8 cellular contexts compared by ENCODE assay signal in genomic region chrX:73562458-73562857, GRCh38. TPM values are rescaled to one million over a fixed set of nuclear protein-coding genes. Genes with fewer than 3 reads are reported as not detected.
DNase-seq lines count a peak whose midpoint lies in the region; ATAC-seq, FAIRE-seq and TF ChIP-seq lines count a peak whose summit lies in the region.

No MANE protein-coding gene starts in this region.

- peak overlapping the region; percentile 54 for H3K27ac ChIP-seq in muscle layer of colon (ENCODE audit: low read depth, low read length)

- peaks cover 3% of the 10 kb centered on the region for H3K4me1 ChIP-seq in muscle layer of colon (ENCODE audit: insufficient read depth, low read length)

- H3K9me3 ChIP-seq in muscle layer of colon (ENCODE audit: low read length): no peaks in the 10 kb centered on the region

- peak overlapping the region; percentile 75 for H3K4me3 ChIP-seq in bronchial epithelial cell (ENCODE audit: low read depth, low read length)
- H3K4me3 ChIP-seq in muscle layer of colon (ENCODE audit: low read depth in 1 of 2, low read length in 2 of 2): peak overlapping the region; percentile 27 to 77

- H3K27me3 ChIP-seq in bronchial epithelial cell (ENCODE audit: control insufficient read depth, insufficient read depth, low read length): no peaks in the 10 kb centered on the region
- no peaks in the 10 kb centered on the region for H3K27me3 ChIP-seq in muscle layer of colon (ENCODE audit: control insufficient read depth in 1 of 2, insufficient read depth in 2 of 2, low read length in 2 of 2)

- no peaks in the 10 kb centered on the region for H3K36me3 ChIP-seq in bronchial epithelial cell (ENCODE audit: control insufficient read depth, insufficient read depth, low read length)
- no peaks in the 10 kb centered on the region for H3K36me3 ChIP-seq in muscle layer of colon (ENCODE audit: insufficient read depth, low read length)

- peak overlapping the region; percentile 23 for H3K9ac ChIP-seq in muscle layer of colon (ENCODE audit: low read length)

- FAIRE-seq in bronchial epithelial cell (lab: Jason Lieb, UNC): no peak

- no peak for TF ChIP-seq CTCF in bronchial epithelial cell (IDR thresholded peaks at IDR 0.05; ENCODE audit: insufficient read depth, low read length, severe bottlenecking)

- DNase-seq in bronchial epithelial cell (ENCODE audit: low read depth): peak; percentile 7
- no peak for DNase-seq in NCI-H146 (lab: John Stamatoyannopoulos, UW)
- no peak for DNase-seq in EL
- no peak for DNase-seq in DMS153 treated with DMSO at 0.1 percent for 48 hours (lab: John Stamatoyannopoulos, UW; ENCODE audit: unreplicated experiment)
- DNase-seq in DMS153 (lab: John Stamatoyannopoulos, UW): no peak

- peak; percentile 7 for ATAC-seq in GM18868 (IDR thresholded peaks at IDR 0.05; ENCODE audit: unreplicated experiment)
- peak; percentile 7 for ATAC-seq in HG03520 (IDR thresholded peaks at IDR 0.05; ENCODE audit: unreplicated experiment)

RNA-seq across cellular contexts. Expression of gene CHIC1, which starts 0.5 kb away (rescaled TPM):
- 2.7 and 2.9 TPM in 2 replicates for total RNA-seq in bronchial epithelial cell
